26 cellular contexts compared by ENCODE assay signal in the genomic region with DNA sequence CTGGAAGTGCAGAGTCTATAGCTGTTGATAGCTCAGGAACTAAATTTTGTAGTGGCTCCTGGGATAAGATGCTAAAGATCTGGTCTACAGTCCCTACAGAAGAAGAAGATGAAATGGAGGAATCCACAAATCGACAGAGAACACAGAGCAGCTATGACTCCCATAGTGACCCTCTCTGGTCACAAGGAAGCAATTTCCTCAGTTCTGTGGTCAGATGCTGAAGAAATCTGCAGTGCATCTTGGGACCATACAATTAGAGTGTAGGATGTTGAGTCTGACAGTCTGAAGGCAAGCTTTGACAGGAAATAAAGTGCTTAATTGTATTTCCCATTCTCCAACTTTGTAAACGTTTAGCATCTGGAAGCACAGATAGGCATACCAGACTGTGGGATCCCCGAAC.
"Had no signal": no experiment of that assay in that cellular context is flagged by ENCODE, and none has a peak within 500 bp of the region (broad histone marks: within the 10 kb centered on the region; RNA-seq: fewer than 3 reads in every experiment).

No MANE protein-coding gene starts in this region.

- H3K27ac ChIP-seq: neural progenitor cell, right atrium auricular region, suprapubic skin, tibial artery, VCaP had no signal

- H3K4me1 ChIP-seq: neural progenitor cell, right atrium auricular region, suprapubic skin, tibial artery had no signal

- H3K4me3 ChIP-seq: neural progenitor cell, right atrium auricular region, suprapubic skin, tibial artery had no signal

- FAIRE-seq: bronchial epithelial cell, kidney, TTC549 had no signal

- H3K9me3 ChIP-seq: right atrium auricular region, suprapubic skin, tibial artery had no signal

- ATAC-seq: activated naive CD4-positive, alpha-beta T cell treated with anti-CD3 and anti-CD28 coated beads, Interleukin-2, amount 50 U/mL, for 72 hours; activated T-cell treated with anti-CD3 and anti-CD28 coated beads, Interleukin-2, amount 50 U/mL, for 72 hours; esophagus mucosa; left colon; natural killer cell had no signal

- H3K36me3 ChIP-seq: neural progenitor cell, right atrium auricular region, suprapubic skin had no signal

- DNase-seq: activated CD4-positive, alpha-beta T cell treated with anti-CD3 and anti-CD28 coated beads for 4 hours; activated CD4-positive, alpha-beta T cell treated with anti-CD3 and anti-CD28 coated beads, Interleukin-2, amount 50 U/mL, for 4 hours; activated naive CD4-positive, alpha-beta T cell; activated T-cell treated with anti-CD3 and anti-CD28 coated beads for 4 hours; activated T-cell treated with anti-CD3 and anti-CD28 coated beads, Interleukin-2, amount 50 U/mL, for 72 hours; anterior cingulate cortex; foreskin fibroblast; head of caudate nucleus; hypothalamus; immature natural killer cell; kidney; left colon; midbrain; natural killer cell; stimulated activated CD4-positive, alpha-beta T cell treated with anti-CD3 and anti-CD28 coated beads, Interleukin-15, amount 100 ng/mL, for 24 hours; stimulated activated naive CD4-positive, alpha-beta T cell; T-helper 9 cell; tibial artery had no signal

- H3K27me3 ChIP-seq: neural progenitor cell, right atrium auricular region, suprapubic skin, tibial artery had no signal
